In the genomic region with DNA sequence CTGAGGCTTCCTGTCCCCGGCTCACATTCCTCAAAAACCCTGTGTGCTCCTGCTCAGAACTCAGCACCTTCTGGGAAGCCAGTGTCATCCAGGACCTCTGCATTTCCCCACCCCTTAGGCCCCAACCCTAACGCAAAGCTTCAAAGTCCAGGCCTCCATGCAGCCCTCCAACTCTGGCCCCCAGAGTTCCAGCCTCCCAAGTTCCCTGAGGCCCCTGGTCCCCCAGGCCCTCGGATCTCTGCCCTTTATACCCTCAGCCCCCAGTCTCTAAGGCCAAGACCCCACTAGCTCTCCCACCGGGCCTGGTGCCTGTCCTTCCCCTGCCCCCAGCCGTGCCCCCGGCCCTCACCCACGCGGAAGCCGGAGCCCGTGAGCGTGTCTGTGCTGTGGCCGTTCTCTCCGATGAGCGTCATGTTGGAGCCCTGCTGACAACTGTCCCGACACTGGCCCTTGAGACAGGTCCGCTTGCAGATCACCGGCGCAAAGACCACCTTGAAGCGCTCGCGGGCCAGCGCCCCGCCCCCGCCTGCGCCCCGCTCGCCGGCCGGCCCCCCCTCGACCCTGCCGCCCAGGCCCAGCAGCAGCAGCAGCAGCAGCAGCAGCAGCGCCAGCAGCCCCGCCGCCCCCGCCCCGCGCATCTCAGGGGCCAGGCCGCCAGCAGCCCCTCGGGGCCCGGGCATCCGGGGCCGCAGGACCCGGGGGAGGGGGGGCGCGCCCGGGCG, we compare ENCODE assay signal across 6 cellular contexts. TPM values are rescaled to one million over a fixed set of nuclear protein-coding genes. Genes with fewer than 3 reads are reported as not detected.
DNase-seq lines count a peak whose midpoint lies in the region; ATAC-seq and TF ChIP-seq lines count a peak whose summit lies in the region.

No MANE protein-coding gene starts in this region.

- peak overlapping the region; percentile 60 for H3K4me3 ChIP-seq in hepatocyte
- peak overlapping the region; percentile 56 to 70 (median 66) for H3K4me3 ChIP-seq in upper lobe of left lung

- no peaks in the 10 kb centered on the region for H3K27me3 Mint-ChIP-seq in activated CD8-positive, alpha-beta memory T cell treated with anti-CD3 and anti-CD28 coated beads, Interleukin-2, amount 10 ng/mL, durations not matched to agents 7 days and 5 days

- no peaks in the 10 kb centered on the region for H4K20me1 ChIP-seq in hepatocyte (ENCODE audit: insufficient read depth, poor library complexity, severe bottlenecking)

- H3K36me3 ChIP-seq in hepatocyte (replicated peaks; ENCODE audit: insufficient read depth, low read depth): no peaks in the 10 kb centered on the region
- H3K36me3 ChIP-seq in upper lobe of left lung: peaks cover 0 to 9% (median 1%) of the 10 kb centered on the region in 4 donors

- no peaks in the 10 kb centered on the region for H3K36me3 Mint-ChIP-seq in activated CD8-positive, alpha-beta memory T cell treated with anti-CD3 and anti-CD28 coated beads, Interleukin-2, amount 10 ng/mL, durations not matched to agents 7 days and 5 days

- H3K9me3 ChIP-seq in hepatocyte (ENCODE audit: low read depth): no peaks in the 10 kb centered on the region
- H3K9me3 ChIP-seq in upper lobe of left lung: no peaks in the 10 kb centered on the region

- peak overlapping the region; percentile 81 for H3K27ac Mint-ChIP-seq in activated CD8-positive, alpha-beta memory T cell treated with anti-CD3 and anti-CD28 coated beads, Interleukin-2, amount 10 ng/mL, durations not matched to agents 7 days and 5 days

- no peaks in the 10 kb centered on the region for H3K9me2 ChIP-seq in hepatocyte (replicated peaks; ENCODE audit: insufficient read depth)

- peak overlapping the region; percentile 96 for H3K4me2 ChIP-seq in hepatocyte

- H3K4me1 Mint-ChIP-seq in activated CD8-positive, alpha-beta memory T cell treated with anti-CD3 and anti-CD28 coated beads, Interleukin-2, amount 10 ng/mL, durations not matched to agents 7 days and 5 days: peaks cover 56% of the 10 kb centered on the region

- 6% methylated on average over 9 of the region's 47 CpGs for WGBS in hepatocyte (ENCODE audit: low lambda C conversion rate, missing lambda C conversion rate)
- 6 to 7% methylated on average over 8 to 17 of the region's 47 CpGs for WGBS in upper lobe of left lung, 2 donors

- no peak for TF ChIP-seq POLR2A in upper lobe of left lung (IDR thresholded peaks at IDR 0.05)

- H3K4me3 Mint-ChIP-seq in activated CD8-positive, alpha-beta memory T cell treated with anti-CD3 and anti-CD28 coated beads, Interleukin-2, amount 10 ng/mL, durations not matched to agents 7 days and 5 days: peak overlapping the region; percentile 70

- H3K27me3 ChIP-seq in hepatocyte (no peaks in the 10 kb centered on the region), upper lobe of left lung (no peaks in the 10 kb centered on the region)

- CTCF ChIA-PET in activated CD8-positive, alpha-beta memory T cell treated with anti-CD3 and anti-CD28 coated beads, Interleukin-2, amount 10 ng/mL, durations not matched to agents 7 days and 5 days (lab: Charles Lee): interaction anchor here (3.4 to 19.4 kb wide), 2 partner anchors 9 to 17 kb away, joined by 18 to 388 read pairs; a partner anchor contains a TSS

- no peak for DNase-seq in activated CD8-positive, alpha-beta memory T cell treated with anti-CD3 and anti-CD28 coated beads, Interleukin-2, amount 10 ng/mL, durations not matched to agents 7 days and 5 days
- no peak for DNase-seq in activated CD8-positive, alpha-beta memory T cell treated with anti-CD3 and anti-CD28 coated beads for 24 hours
- no peak for DNase-seq in hepatocyte (ENCODE audit: low spot score)
- DNase-seq in upper lobe of left lung: peak in 1 of 2 donors; percentile 90
- DNase-seq in NCI-H1694 treated with DMSO at 0.1 percent for 48 hours (lab: John Stamatoyannopoulos, UW): no peak

- peaks cover 29% of the 10 kb centered on the region for H3K79me2 ChIP-seq in hepatocyte

- no peaks in the 10 kb centered on the region for H3K9me3 Mint-ChIP-seq in activated CD8-positive, alpha-beta memory T cell treated with anti-CD3 and anti-CD28 coated beads, Interleukin-2, amount 10 ng/mL, durations not matched to agents 7 days and 5 days (ENCODE audit: low read depth)

- TF ChIP-seq CTCF in hepatocyte (IDR thresholded peaks at IDR 0.05; ENCODE audit: poor library complexity) (no peak), upper lobe of left lung (IDR thresholded peaks at IDR 0.05) (no peak)

- H2AFZ ChIP-seq in hepatocyte: peak overlapping the region; percentile 36

- H3K27ac ChIP-seq in hepatocyte (peak overlapping the region; percentile 98), upper lobe of left lung (peak overlapping the region; percentile 88 to 97 (median 92))

- H3K4me1 ChIP-seq in hepatocyte (ENCODE audit: insufficient read depth) (peaks cover 59% of the 10 kb centered on the region), upper lobe of left lung (peaks cover 42 to 81% (median 57%) of the 10 kb centered on the region in 4 donors)

- TF ChIP-seq EP300 in upper lobe of left lung (IDR thresholded peaks at IDR 0.05): no peak

- ATAC-seq in activated CD8-positive, alpha-beta memory T cell treated with anti-CD3 and anti-CD28 coated beads, Interleukin-2, amount 10 ng/mL, durations not matched to agents 7 days and 5 days: no peak
- ATAC-seq in upper lobe of left lung (ENCODE audit: low FRiP score in 2 of 2) (no peak), HG03196 (IDR thresholded peaks at IDR 0.05; ENCODE audit: unreplicated experiment) (no peak)

RNA-seq across cellular contexts. Expression of a gene that starts 0.7 kb away (rescaled TPM):
- 10 to 100 TPM; 46.2 to 46.8 TPM for total RNA-seq in activated CD8-positive, alpha-beta memory T cell treated with anti-CD3 and anti-CD28 coated beads, Interleukin-2, amount 10 ng/mL, durations not matched to agents 7 days and 5 days
- total RNA-seq in hepatocyte (46.0 and 53.7 TPM in 2 replicates), upper lobe of left lung (100 to 1,000 TPM in 5 of 6 donors, 10 to 100 TPM in 1; 99.9 to 479 (median 131) TPM)
- 85.3 and 101 TPM in 2 replicates for polyA plus RNA-seq in hepatocyte

RNA-seq across cellular contexts. Expression of a gene that starts 12.8 kb away (rescaled TPM):
- total RNA-seq in activated CD8-positive, alpha-beta memory T cell treated with anti-CD3 and anti-CD28 coated beads, Interleukin-2, amount 10 ng/mL, durations not matched to agents 7 days and 5 days: 10 to 100 TPM; 42.1 to 45.5 TPM
- total RNA-seq in hepatocyte (20.5 and 20.8 TPM in 2 replicates), upper lobe of left lung (10 to 100 TPM; 22.6 to 60.7 (median 39.7) TPM)
- polyA plus RNA-seq in hepatocyte: 52.4 and 57.3 TPM in 2 replicates

RNA-seq across cellular contexts. Expression of a gene that starts 14.9 kb away (rescaled TPM):
- 10 to 100 TPM; 36.6 to 54.2 TPM for total RNA-seq in activated CD8-positive, alpha-beta memory T cell treated with anti-CD3 and anti-CD28 coated beads, Interleukin-2, amount 10 ng/mL, durations not matched to agents 7 days and 5 days
- 28.5 and 34.1 TPM in 2 replicates for total RNA-seq in hepatocyte
- 105 and 112 TPM in 2 replicates for polyA plus RNA-seq in hepatocyte
- 10 to 100 TPM; 27.9 to 65.8 (median 45.3) TPM for total RNA-seq in upper lobe of left lung

RNA-seq across cellular contexts. Expression of a gene that starts 18.4 kb away (rescaled TPM):
- total RNA-seq in activated CD8-positive, alpha-beta memory T cell treated with anti-CD3 and anti-CD28 coated beads, Interleukin-2, amount 10 ng/mL, durations not matched to agents 7 days and 5 days: 100 to 1,000 TPM; 138 to 140 TPM
- 8.4 and 20.9 TPM in 2 replicates for total RNA-seq in hepatocyte
- polyA plus RNA-seq in hepatocyte: 12.5 and 18.1 TPM in 2 replicates
- total RNA-seq in upper lobe of left lung: 100 to 1,000 TPM in 4 of 6 donors, 10 to 100 TPM in 2; 70.4 to 220 (median 133) TPM

RNA-seq across cellular contexts. Expression of a gene that starts 32.6 kb away (rescaled TPM):
- total RNA-seq in activated CD8-positive, alpha-beta memory T cell treated with anti-CD3 and anti-CD28 coated beads, Interleukin-2, amount 10 ng/mL, durations not matched to agents 7 days and 5 days: 10 to 100 TPM; 68.0 to 76.7 TPM
- total RNA-seq in hepatocyte (80.4 and 83.9 TPM in 2 replicates), upper lobe of left lung (100 to 1,000 TPM in 1 of 6 donors, 10 to 100 TPM in 5; 64.0 to 120 (median 88.8) TPM)
- 162 and 167 TPM in 2 replicates for polyA plus RNA-seq in hepatocyte
